In the genomic region with DNA sequence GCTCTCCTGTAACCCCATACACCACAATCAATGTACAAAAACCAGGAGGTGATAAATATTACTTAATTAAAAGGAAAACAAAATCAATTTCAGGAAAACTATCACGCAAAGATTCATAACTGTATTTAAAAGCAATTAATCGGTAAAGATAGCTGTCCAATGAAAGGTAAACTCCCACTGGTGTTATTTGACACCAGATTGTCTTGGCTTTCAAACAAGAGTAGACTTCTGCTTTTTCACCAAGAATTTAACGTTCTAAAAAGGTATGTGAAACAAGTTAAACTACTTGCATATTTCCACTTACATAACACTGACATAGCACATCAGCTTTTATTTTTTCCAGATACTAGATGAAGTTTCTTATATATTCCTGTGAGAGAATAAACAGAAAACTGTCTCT, we compare ENCODE assay signal across 14 cellular contexts. TPM values are rescaled to one million over a fixed set of nuclear protein-coding genes. Genes with fewer than 3 reads are reported as not detected.
DNase-seq lines count a peak whose midpoint lies in the region; ATAC-seq and TF ChIP-seq lines count a peak whose summit lies in the region.
"Had no signal": no experiment of that assay in that cellular context is flagged by ENCODE, and none has a peak within 500 bp of the region (broad histone marks: within the 10 kb centered on the region; RNA-seq: fewer than 3 reads in every experiment).

No MANE protein-coding gene starts in this region.

- H3K27ac ChIP-seq in heart left ventricle (peak overlapping the region in 11 of 12 donors; percentile 0 to 99 (median 97)), esophagus muscularis mucosa (replicated peaks in 1 of 4) (peak overlapping the region in 2 of 4 donors; percentile 9 to 95), neural progenitor cell (no peak overlapping the region), urinary bladder (ENCODE audit: low read depth) (no peak overlapping the region)
- H3K27ac ChIP-seq: BLaER1 treated with 17β-estradiol and CSF1 and Interleukin-3, amounts not matched to agents 10 nM and 100 nM; SK-N-MC had no signal

- ATAC-seq in heart left ventricle (no peak), Right ventricle myocardium inferior (no peak)

- 17 to 27% (median 21%) methylated on average over 3 of the region's 3 CpGs for WGBS in heart left ventricle, 4 donors
- WGBS in esophagus muscularis mucosa, result 21% methylated on average over 3 of the region's 3 CpGs
- 24% methylated on average over 3 of the region's 3 CpGs for WGBS in urinary bladder

- H3K4me1 ChIP-seq in heart left ventricle, result peaks cover 9 to 63% (median 42%) of the 10 kb centered on the region in 12 donors
- peaks cover 28 to 77% (median 69%) of the 10 kb centered on the region in 4 donors for H3K4me1 ChIP-seq in esophagus muscularis mucosa
- H3K4me1 ChIP-seq in neural progenitor cell, result peaks cover 44% of the 10 kb centered on the region
- H3K4me1 ChIP-seq in urinary bladder (ENCODE audit: insufficient read depth), result no peaks in the 10 kb centered on the region

- H3K4me3 ChIP-seq in heart left ventricle (peak overlapping the region in 11 of 12 donors; percentile 82 to 99 (median 94)), esophagus muscularis mucosa (peak overlapping the region; percentile 58 to 94 (median 84)), neural progenitor cell (peak overlapping the region; percentile 96), urinary bladder (ENCODE audit: low read depth, low read length) (peak overlapping the region; percentile 25)
- H3K4me3 ChIP-seq: BLaER1 treated with 17β-estradiol and CSF1 and Interleukin-3, amounts not matched to agents 10 nM and 100 nM; SK-N-MC had no signal

- H3K9me3 ChIP-seq in heart left ventricle (no peaks in the 10 kb centered on the region), esophagus muscularis mucosa (no peaks in the 10 kb centered on the region), neural progenitor cell (ENCODE audit: low read depth) (no peaks in the 10 kb centered on the region)
- H3K9me3 ChIP-seq: BLaER1 treated with 17β-estradiol and CSF1 and Interleukin-3, amounts not matched to agents 10 nM and 100 nM had no signal

- TF ChIP-seq CTCF in heart left ventricle (IDR thresholded peaks at IDR 0.05), result no peak
- TF ChIP-seq CTCF in esophagus muscularis mucosa (IDR thresholded peaks at IDR 0.05), result no peak
- no peak for TF ChIP-seq CTCF in neural progenitor cell (IDR thresholded peaks at IDR 0.05)

- H3K4me3 Mint-ChIP-seq in neural progenitor cell, result peak overlapping the region; percentile 99
- no peak overlapping the region for H3K4me3 Mint-ChIP-seq in activated CD4-positive, alpha-beta T cell treated with anti-CD3 and anti-CD28 coated beads, Interleukin-2, amount 10 ng/mL, durations not matched to agents 7 days and 5 days

- H3K27me3 Mint-ChIP-seq in neural progenitor cell (ENCODE audit: insufficient read depth, low read depth), result no peaks in the 10 kb centered on the region
- peaks cover 40% of the 10 kb centered on the region for H3K27me3 Mint-ChIP-seq in activated CD4-positive, alpha-beta T cell treated with anti-CD3 and anti-CD28 coated beads, Interleukin-2, amount 10 ng/mL, durations not matched to agents 7 days and 5 days

- DNase-seq in heart left ventricle (no peak), Right ventricle myocardium inferior (ENCODE audit: missing footprints) (no peak), esophagus muscularis mucosa (ENCODE audit: extremely low spot score) (no peak), neural progenitor cell (ENCODE audit: low spot score) (no peak), NCI-H2196 (lab: John Stamatoyannopoulos, UW; ENCODE audit: unreplicated experiment) (no peak)
- no peak for DNase-seq in activated CD4-positive, alpha-beta T cell treated with anti-CD3 and anti-CD28 coated beads, Interleukin-2, amount 10 ng/mL, durations not matched to agents 7 days and 5 days
- no peak for DNase-seq in activated CD4-positive, alpha-beta T cell treated with anti-CD3 and anti-CD28 coated beads, Interleukin-2, amount 50 U/mL, for 48 hours
- DNase-seq: amniotic stem cell; NCI-H446; stimulated activated CD4-positive, alpha-beta T cell treated with anti-CD3 and anti-CD28 coated beads, Interleukin-4, amount 100 ng/mL, for 24 hours had no signal

- intact Hi-C loops in heart left ventricle (cut with DNase I) (loop anchor here (2.0 to 10.0 kb wide), 29 partner anchors 39 to 1199 kb away; no protein-coding TSS in a partner anchor), Right ventricle myocardium inferior (cut with DNase I) (loop anchor here (2.0 to 10.0 kb wide), 8 partner anchors 49 to 511 kb away; no protein-coding TSS in a partner anchor), esophagus muscularis mucosa (cut with DNase I) (loop anchor here (5.0 to 10.0 kb wide), 3 partner anchors 101 to 599 kb away; no protein-coding TSS in a partner anchor)

- no peak for TF ChIP-seq EP300 in esophagus muscularis mucosa (IDR thresholded peaks at IDR 0.05)

- no peak for TF ChIP-seq POLR2A in heart left ventricle (IDR thresholded peaks at IDR 0.05)
- no peak for TF ChIP-seq POLR2A in esophagus muscularis mucosa (IDR thresholded peaks at IDR 0.05; ENCODE audit: low read depth)

- H3K36me3 ChIP-seq in heart left ventricle (no peaks in the 10 kb centered on the region), esophagus muscularis mucosa (no peaks in the 10 kb centered on the region), neural progenitor cell (no peaks in the 10 kb centered on the region), urinary bladder (ENCODE audit: insufficient read depth) (peaks cover 3% of the 10 kb centered on the region)
- H3K36me3 ChIP-seq: BLaER1 treated with 17β-estradiol and CSF1 and Interleukin-3, amounts not matched to agents 10 nM and 100 nM had no signal

- peaks cover 6% of the 10 kb centered on the region for H3K36me3 Mint-ChIP-seq in neural progenitor cell
- H3K36me3 Mint-ChIP-seq in activated CD4-positive, alpha-beta T cell treated with anti-CD3 and anti-CD28 coated beads, Interleukin-2, amount 10 ng/mL, durations not matched to agents 7 days and 5 days (ENCODE audit: low read depth), result no peaks in the 10 kb centered on the region

- peaks cover 76% of the 10 kb centered on the region for H4K20me1 ChIP-seq in neural progenitor cell (ENCODE audit: low read depth)

- H3K9ac ChIP-seq in neural progenitor cell, result no peak overlapping the region
- H3K9ac ChIP-seq: BLaER1 treated with 17β-estradiol and CSF1 and Interleukin-3, amounts not matched to agents 10 nM and 100 nM had no signal

- POLR2A ChIA-PET in activated CD4-positive, alpha-beta T cell treated with anti-CD3 and anti-CD28 coated beads, Interleukin-2, amount 10 ng/mL, durations not matched to agents 7 days and 5 days (lab: Charles Lee), result no interaction called here

- H3K27ac Mint-ChIP-seq in neural progenitor cell, result no peak overlapping the region
- H3K27ac Mint-ChIP-seq in activated CD4-positive, alpha-beta T cell treated with anti-CD3 and anti-CD28 coated beads, Interleukin-2, amount 10 ng/mL, durations not matched to agents 7 days and 5 days, result no peak overlapping the region

- H3K79me2 ChIP-seq in neural progenitor cell (ENCODE audit: low read depth), result peaks cover 83% of the 10 kb centered on the region

- no peak overlapping the region for H2AFZ ChIP-seq in neural progenitor cell (replicated peaks)

- peaks cover 40% of the 10 kb centered on the region for H3F3A ChIP-seq in neural progenitor cell (ENCODE audit: low read depth)

- CTCF ChIA-PET in activated CD4-positive, alpha-beta T cell treated with anti-CD3 and anti-CD28 coated beads, Interleukin-2, amount 10 ng/mL, durations not matched to agents 7 days and 5 days (lab: Charles Lee), result interaction anchor here (1.2 to 2.3 kb wide), 2 partner anchors 9 kb away, joined by 6 read pairs; no protein-coding TSS in a partner anchor

- H3K9me3 Mint-ChIP-seq in neural progenitor cell, result no peaks in the 10 kb centered on the region
- no peaks in the 10 kb centered on the region for H3K9me3 Mint-ChIP-seq in activated CD4-positive, alpha-beta T cell treated with anti-CD3 and anti-CD28 coated beads, Interleukin-2, amount 10 ng/mL, durations not matched to agents 7 days and 5 days

- peaks cover 62% of the 10 kb centered on the region for H3K4me1 Mint-ChIP-seq in neural progenitor cell
- peaks cover 5% of the 10 kb centered on the region for H3K4me1 Mint-ChIP-seq in activated CD4-positive, alpha-beta T cell treated with anti-CD3 and anti-CD28 coated beads, Interleukin-2, amount 10 ng/mL, durations not matched to agents 7 days and 5 days

- peak overlapping the region; percentile 96 for H3K4me2 ChIP-seq in neural progenitor cell

- H3K27me3 ChIP-seq in heart left ventricle (no peaks in the 10 kb centered on the region), esophagus muscularis mucosa (no peaks in the 10 kb centered on the region), neural progenitor cell (no peaks in the 10 kb centered on the region)

RNA-seq across cellular contexts. Expression of a gene that starts 3.5 kb away (rescaled TPM):
- total RNA-seq in heart left ventricle (100 to 1,000 TPM in 4 of 9 donors, 10 to 100 TPM in 5; 75.8 to 221 (median 97.8) TPM), Right ventricle myocardium inferior (143 TPM), esophagus muscularis mucosa (100 to 1,000 TPM; 138 to 244 (median 181) TPM), neural progenitor cell (ENCODE audit: low replicate concordance) (28.5 and 32.8 TPM in 2 replicates), urinary bladder (256 TPM)
- polyA plus RNA-seq in heart left ventricle (10 to 100 TPM; 17.1 to 89.6 TPM), urinary bladder (263 TPM)
- not detected for total RNA-seq in activated CD4-positive, alpha-beta T cell treated with anti-CD3 and anti-CD28 coated beads, Interleukin-2, amount 10 ng/mL, durations not matched to agents 7 days and 5 days
- total RNA-seq: activated CD8-positive, alpha-beta memory T cell treated with anti-CD3 and anti-CD28 coated beads for 36 hours had no signal

Comparison
In these comparisons a context has a peak if more than half of its experiments do, and no peak if none do; other contexts are left out.
1. H3K27ac ChIP-seq: peak in heart left ventricle (11 of 12); none in neural progenitor cell (single experiment) and urinary bladder (single experiment).
2. H3K4me3 ChIP-seq: peak in every context shown above with its lines; median percentile 96 in neural progenitor cell; 94 in heart left ventricle; 84 in esophagus muscularis mucosa; 25 in urinary bladder.
3. RNA of a gene that starts 3.5 kb away (total RNA-seq): 256 TPM in urinary bladder (single experiment), 138 to 244 TPM in esophagus muscularis mucosa, 143 TPM in Right ventricle myocardium inferior (single experiment), 75.8 to 221 TPM in heart left ventricle and 28.5 to 32.8 TPM in neural progenitor cell; not detected in activated CD4-positive, alpha-beta T cell treated with anti-CD3 and anti-CD28 coated beads, Interleukin-2, amount 10 ng/mL, durations not matched to agents 7 days and 5 days; every median in the first group is over 10 times any median in the second.